13 cellular contexts compared by ENCODE assay signal in the genomic region with DNA sequence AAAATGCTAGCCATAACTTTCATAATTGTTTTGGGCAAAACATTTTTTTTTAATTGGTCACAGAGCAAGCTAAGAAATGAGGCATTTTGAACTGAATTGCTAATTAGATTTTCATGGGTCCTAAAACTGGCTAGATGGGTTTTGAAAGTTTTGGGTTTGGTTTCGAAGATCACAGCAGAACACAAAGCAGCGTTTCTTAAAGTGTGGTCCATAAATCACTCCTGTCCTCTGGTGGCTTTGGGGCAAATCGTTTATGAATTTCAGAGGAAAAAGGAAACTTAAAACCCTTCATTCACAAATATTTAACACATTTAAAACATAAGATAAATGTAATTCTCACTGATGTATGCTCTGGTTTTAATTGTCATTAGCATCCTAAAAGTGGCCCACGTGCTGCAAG.
"Had no signal": no experiment of that assay in that cellular context is flagged by ENCODE, and none has a peak within 500 bp of the region (broad histone marks: within the 10 kb centered on the region; RNA-seq: fewer than 3 reads in every experiment).

No MANE protein-coding gene starts in this region.

- H3K27me3 ChIP-seq: adrenal gland, gastrocnemius medialis, uterus had no signal

- H3K4me1 ChIP-seq: uterus had no signal

- DNase-seq: activated CD4-positive, alpha-beta T cell treated with anti-CD3 and anti-CD28 coated beads, Interleukin-2, amount 50 U/mL, for 1 hour; activated CD4-positive, CD25-positive, alpha-beta regulatory T cell; activated naive CD4-positive, alpha-beta T cell treated with anti-CD3 and anti-CD28 coated beads, Interleukin-2, amount 50 U/mL, for 16 hours; adrenal gland; dermis blood vessel endothelial cell; gastrocnemius medialis; left ventricle myocardium inferior; mesendoderm; stimulated activated CD4-positive, alpha-beta T cell treated with anti-CD3 and anti-CD28 coated beads, Interleukin-15, amount 100 ng/mL, for 24 hours; stimulated activated CD4-positive, alpha-beta T cell treated with anti-CD3 and anti-CD28 coated beads, Interleukin-4, amount 100 ng/mL, for 4 hours; T-helper 17 cell; uterus had no signal

- H3K4me3 ChIP-seq: adrenal gland, gastrocnemius medialis, left ventricle myocardium inferior, uterus had no signal

- H3K27ac ChIP-seq: adrenal gland, gastrocnemius medialis, left ventricle myocardium inferior, uterus had no signal

- H3K9me3 ChIP-seq: adrenal gland, gastrocnemius medialis, uterus had no signal

- H3K36me3 ChIP-seq: adrenal gland, gastrocnemius medialis, left ventricle myocardium inferior, uterus had no signal

- FAIRE-seq: keratinocyte had no signal
